In the genomic region with DNA sequence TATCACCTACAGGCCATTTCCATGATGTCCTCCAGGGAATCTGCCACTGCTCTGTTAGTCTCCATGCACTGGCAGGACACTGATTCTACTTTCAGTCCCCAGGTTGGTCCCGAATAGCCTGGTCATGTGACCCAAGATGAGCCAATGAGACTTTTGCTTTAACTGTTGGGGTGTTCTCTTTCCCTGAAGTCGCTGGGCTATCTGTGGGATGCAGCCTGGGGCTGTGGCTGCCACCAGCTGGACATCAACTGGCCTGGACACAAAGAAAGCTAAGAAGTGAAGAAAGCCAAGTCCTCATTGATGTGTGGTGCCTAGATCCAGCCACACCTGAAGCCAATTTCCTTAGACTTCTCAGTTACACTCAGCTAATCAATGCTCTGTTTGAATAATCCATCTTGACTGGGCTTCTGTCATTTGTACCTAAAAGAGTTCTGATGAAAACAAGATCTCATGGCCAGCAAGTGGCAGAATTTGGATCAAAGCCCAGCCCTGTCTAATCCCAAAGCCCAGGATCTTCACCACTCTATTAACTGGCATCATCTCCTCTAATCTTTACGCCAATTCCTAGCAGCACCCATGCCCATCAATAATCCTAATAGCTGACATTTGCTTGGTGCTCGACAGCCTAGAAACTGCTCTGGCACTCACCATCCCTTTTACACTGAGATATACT, we compare ENCODE assay signal across 13 cellular contexts.
DNase-seq lines count a peak whose midpoint lies in the region; TF ChIP-seq lines count a peak whose summit lies in the region.
"Had no signal": no experiment of that assay in that cellular context is flagged by ENCODE, and none has a peak within 500 bp of the region (broad histone marks: within the 10 kb centered on the region; RNA-seq: fewer than 3 reads in every experiment).

No MANE protein-coding gene starts in this region.

- no peaks in the 10 kb centered on the region for H3K27me3 ChIP-seq in stomach smooth muscle (ENCODE audit: control insufficient read depth in 1 of 2, insufficient read depth in 2 of 2, low read length in 2 of 2)
- H3K27me3 ChIP-seq: SJSA1 had no signal

- no peak for TF ChIP-seq RAD21 in Ishikawa (IDR thresholded peaks at IDR 0.05; ENCODE audit: low read depth)

- no peak overlapping the region for H3K4me3 ChIP-seq in stomach smooth muscle (ENCODE audit: low read length in 2 of 2)
- H3K4me3 ChIP-seq: SJSA1 had no signal

- peaks cover 0 to 3% of the 10 kb centered on the region in 2 donors for H3K36me3 ChIP-seq in stomach smooth muscle (ENCODE audit: control insufficient read depth in 2 of 2, insufficient read depth in 2 of 2, low read length in 2 of 2)

- peaks cover 85% of the 10 kb centered on the region for H3K4me1 ChIP-seq in stomach smooth muscle (ENCODE audit: control insufficient read depth, insufficient read depth, low read length)

- TF ChIP-seq EP300 in Ishikawa (IDR thresholded peaks at IDR 0.05; ENCODE audit: borderline replicate concordance), result no peak

- peak overlapping the region in 1 of 2 donors; percentile 60 for H3K9ac ChIP-seq in stomach smooth muscle (ENCODE audit: low read length in 2 of 2)

- DNase-seq in medulla oblongata (ENCODE audit: extremely low spot score) (peak; percentile 53), NCI-H748 treated with DMSO at 0.1 percent for 48 hours (lab: John Stamatoyannopoulos, UW) (no peak), COLO668 (lab: John Stamatoyannopoulos, UW; ENCODE audit: unreplicated experiment) (no peak), HuH-7 (ENCODE audit: low spot score) (no peak)
- no peak for DNase-seq in activated effector memory CD4-positive, alpha-beta T cell treated with Interleukin-2 at 50 U/mL for 16 hours
- DNase-seq: activated naive CD4-positive, alpha-beta T cell treated with anti-CD3 and anti-CD28 coated beads, Interleukin-2, amount 50 U/mL, for 16 hours; AML-193; Kasumi-1 had no signal

- H3K9me3 ChIP-seq in stomach smooth muscle (ENCODE audit: control insufficient read depth in 2 of 2, low read length in 2 of 2), result no peaks in the 10 kb centered on the region
- H3K9me3 ChIP-seq: SJSA1 had no signal

- H3K27ac ChIP-seq in cingulate gyrus (ENCODE audit: low read depth, low read length) (peak overlapping the region; percentile 90), stomach smooth muscle (ENCODE audit: low read length) (peak overlapping the region; percentile 87)
- H3K27ac ChIP-seq: SJSA1, VCaP had no signal

TF ChIP-seq in Ishikawa, 13 proteins besides CTCF, POLR2A, EP300 and RAD21:
- TF ChIP-seq, protein P1, sequence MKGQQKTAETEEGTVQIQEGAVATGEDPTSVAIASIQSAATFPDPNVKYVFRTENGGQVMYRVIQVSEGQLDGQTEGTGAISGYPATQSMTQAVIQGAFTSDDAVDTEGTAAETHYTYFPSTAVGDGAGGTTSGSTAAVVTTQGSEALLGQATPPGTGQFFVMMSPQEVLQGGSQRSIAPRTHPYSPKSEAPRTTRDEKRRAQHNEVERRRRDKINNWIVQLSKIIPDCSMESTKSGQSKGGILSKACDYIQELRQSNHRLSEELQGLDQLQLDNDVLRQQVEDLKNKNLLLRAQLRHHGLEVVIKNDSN (IDR thresholded peaks at IDR 0.05), result peak; percentile 86
- no peak for TF ChIP-seq TAF1 (IDR thresholded peaks at IDR 0.05; ENCODE audit: low read depth)
